In the genomic region with DNA sequence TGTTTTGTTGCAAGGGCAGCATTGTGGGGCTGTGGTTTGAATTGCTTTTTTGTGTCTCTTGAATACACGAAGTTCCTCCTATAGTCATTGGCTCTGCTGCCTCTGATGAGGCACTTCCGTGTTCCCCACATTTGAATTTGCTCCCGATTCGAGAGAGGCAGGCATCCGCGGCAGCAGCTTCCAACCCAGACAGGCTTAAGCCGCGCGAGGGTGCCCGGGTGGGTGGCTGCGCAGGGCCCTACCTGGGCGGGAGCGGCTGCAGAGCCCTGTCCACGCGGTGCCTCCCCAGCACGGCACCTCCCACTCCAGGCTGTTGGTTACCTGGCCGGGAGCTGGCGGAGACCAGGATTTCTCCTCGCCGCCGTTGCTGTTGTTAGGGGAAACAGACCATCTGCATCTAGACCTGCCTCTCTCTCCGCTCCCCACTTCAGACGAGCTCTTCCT, we compare ENCODE assay signal across 8 cellular contexts.
DNase-seq lines count a peak whose midpoint lies in the region; FAIRE-seq and TF ChIP-seq lines count a peak whose summit lies in the region.

No MANE protein-coding gene starts in this region.

- no peak for FAIRE-seq in frontal cortex (lab: Jason Lieb, UNC)

- H3K36me3 ChIP-seq in prostate gland = no peaks in the 10 kb centered on the region

- TF ChIP-seq CTCF in GM13976 (IDR thresholded peaks at IDR 0.05; ENCODE audit: borderline replicate concordance, control extremely low read depth, extremely low read depth, insufficient read depth, missing control alignments) = no peak
- TF ChIP-seq CTCF in fibroblast of mammary gland (conservative IDR thresholded peaks at IDR 0.05; ENCODE audit: control insufficient read depth, insufficient read depth, low read depth, low read length) = no peak
- TF ChIP-seq CTCF in prostate gland (IDR thresholded peaks at IDR 0.05) = no peak

- DNase-seq in GM13976 (ENCODE audit: low spot score) = peak; percentile 34
- peak; percentile 68 for DNase-seq in NCI-H1092 (lab: John Stamatoyannopoulos, UW)
- DNase-seq in activated CD8-positive, alpha-beta memory T cell treated with anti-CD3 and anti-CD28 coated beads, Interleukin-2, amount 50 U/mL, for 48 hours = peak; percentile 57
- no peak for DNase-seq in fibroblast of mammary gland (ENCODE audit: low read depth)
- peak; percentile 64 for DNase-seq in prostate gland (ENCODE audit: low spot score)
- no peak for DNase-seq in frontal cortex (ENCODE audit: low spot score in 2 of 2)
- no peak for DNase-seq in HuH-7 (ENCODE audit: low spot score)
- DNase-seq in MV-4-11 (lab: John Stamatoyannopoulos, UW) = no peak

- H3K9me3 ChIP-seq in prostate gland = no peaks in the 10 kb centered on the region

- in situ Hi-C loops in GM13976 (cut with MboI; ENCODE audit: low sequenced_read_pairs, unreplicated experiment) = loop anchor here (25.0 kb wide), 1 partner anchor 567 kb away; no protein-coding TSS in a partner anchor

- no peaks in the 10 kb centered on the region for H3K27me3 ChIP-seq in prostate gland (replicated peaks; ENCODE audit: insufficient read depth)

- intact Hi-C loops in prostate gland (cut with DNase I) = no loop called here

- WGBS in prostate gland = 23% methylated on average over 23 of the region's 23 CpGs

- H3K27ac ChIP-seq in prostate gland = peak overlapping the region; percentile 9 to 64

- no peak for TF ChIP-seq POLR2A in prostate gland (IDR thresholded peaks at IDR 0.05)

- H3K4me3 ChIP-seq in fibroblast of mammary gland (ENCODE audit: control insufficient read depth, low read depth, low read length) (peak overlapping the region; percentile 21), prostate gland (peak overlapping the region; percentile 22 to 25)

- H3K4me1 ChIP-seq in prostate gland (replicated peaks) = no peaks in the 10 kb centered on the region

Comparison
In these comparisons a context has a peak if more than half of its experiments do, and no peak if none do; other contexts are left out.
1. DNase-seq: peak in GM13976 (single experiment), NCI-H1092 (single experiment), activated CD8-positive, alpha-beta memory T cell treated with anti-CD3 and anti-CD28 coated beads, Interleukin-2, amount 50 U/mL, for 48 hours (single experiment) and prostate gland (single experiment); none in fibroblast of mammary gland (single experiment), frontal cortex (0 of 2), HuH-7 (single experiment) and MV-4-11 (single experiment).